Comparison of ENCODE assay signal across 7 cellular contexts in genomic region chr9:33719581-33720374, GRCh38.
DNase-seq lines count a peak whose midpoint lies in the region; ATAC-seq, FAIRE-seq and TF ChIP-seq lines count a peak whose summit lies in the region.

No MANE protein-coding gene starts in this region.

- intact Hi-C loops in pancreas (cut with DNase I) = loop anchor here in 2 of 3 donors (5.0 kb wide), 2 partner anchors 97 to 102 kb away; no protein-coding TSS in a partner anchor
- intact Hi-C loops in activated T-helper 2 cell treated with anti-CD3 and anti-CD28 coated beads, Interferon-gamma antibody, Interleukin-2, Interleukin-4, amounts not matched to agents 10 μg/mL and 5 μg/mL and 100 μg/mL, durations not matched to agents 14 hours and 24 hours and 36 hours (cut with micrococcal nuclease) = loop anchor here (10.0 kb wide), 1 partner anchor 45 kb away; no protein-coding TSS in a partner anchor

- WGBS in pancreas, 2 donors = 57 to 58% methylated on average over 19 of the region's 19 CpGs

- FAIRE-seq in pancreas (lab: Jason Lieb, UNC) = no peak

- H3K27me3 ChIP-seq in pancreas = no peaks in the 10 kb centered on the region

- no peaks in the 10 kb centered on the region for H3K36me3 Mint-ChIP-seq in endothelial cell (ENCODE audit: low read depth, unreplicated experiment)
- H3K36me3 Mint-ChIP-seq in activated T-helper 2 cell treated with anti-CD3 and anti-CD28 coated beads, Interferon-gamma antibody, Interleukin-2, Interleukin-4, amounts not matched to agents 10 μg/mL and 5 μg/mL and 100 μg/mL, durations not matched to agents 14 hours and 24 hours and 36 hours (ENCODE audit: low read depth) = no peaks in the 10 kb centered on the region

- H3K4me3 Mint-ChIP-seq in endothelial cell (ENCODE audit: unreplicated experiment) = no peak overlapping the region
- H3K4me3 Mint-ChIP-seq in activated T-helper 2 cell treated with anti-CD3 and anti-CD28 coated beads, Interferon-gamma antibody, Interleukin-2, Interleukin-4, amounts not matched to agents 10 μg/mL and 5 μg/mL and 100 μg/mL, durations not matched to agents 14 hours and 24 hours and 36 hours (ENCODE audit: low read depth) = no peak overlapping the region

- H3K9me3 ChIP-seq in pancreas = no peaks in the 10 kb centered on the region

- peak; percentile 71 for TF ChIP-seq CTCF in GM12874 (IDR thresholded peaks at IDR 0.05; ENCODE audit: insufficient read depth, low read depth, low read length)
- TF ChIP-seq CTCF in LNCAP (IDR thresholded peaks at IDR 0.05) = peak; percentile 42; the same call in 1 of the 2 replicates
- peak; percentile 53 for TF ChIP-seq CTCF in VCaP (conservative IDR thresholded peaks at IDR 0.05)
- peak; percentile 91 for TF ChIP-seq CTCF in endothelial cell (IDR thresholded peaks at IDR 0.05; ENCODE audit: unreplicated experiment)
- TF ChIP-seq CTCF in pancreas (IDR thresholded peaks at IDR 0.05) = peak; percentile 13 to 39 (median 22)

- H3K27me3 Mint-ChIP-seq in endothelial cell (ENCODE audit: unreplicated experiment) = no peaks in the 10 kb centered on the region
- peaks cover 11% of the 10 kb centered on the region for H3K27me3 Mint-ChIP-seq in activated T-helper 2 cell treated with anti-CD3 and anti-CD28 coated beads, Interferon-gamma antibody, Interleukin-2, Interleukin-4, amounts not matched to agents 10 μg/mL and 5 μg/mL and 100 μg/mL, durations not matched to agents 14 hours and 24 hours and 36 hours (ENCODE audit: low read depth)

- peaks cover 0 to 3% (median 0%) of the 10 kb centered on the region in 3 donors for H3K4me1 ChIP-seq in pancreas

- H3K27ac ChIP-seq in VCaP (no peak overlapping the region), pancreas (no peak overlapping the region)

- H3K36me3 ChIP-seq in pancreas = no peaks in the 10 kb centered on the region

- no peak overlapping the region for H3K27ac Mint-ChIP-seq in endothelial cell (ENCODE audit: unreplicated experiment)
- no peak overlapping the region for H3K27ac Mint-ChIP-seq in activated T-helper 2 cell treated with anti-CD3 and anti-CD28 coated beads, Interferon-gamma antibody, Interleukin-2, Interleukin-4, amounts not matched to agents 10 μg/mL and 5 μg/mL and 100 μg/mL, durations not matched to agents 14 hours and 24 hours and 36 hours

- ATAC-seq in pancreas (peak in 3 of 4 donors; percentile 49 to 61 (median 53)), HG02642 (IDR thresholded peaks at IDR 0.05; ENCODE audit: poor library complexity, unreplicated experiment) (no peak)

- H3K4me1 Mint-ChIP-seq in endothelial cell (ENCODE audit: unreplicated experiment) = no peaks in the 10 kb centered on the region
- H3K4me1 Mint-ChIP-seq in activated T-helper 2 cell treated with anti-CD3 and anti-CD28 coated beads, Interferon-gamma antibody, Interleukin-2, Interleukin-4, amounts not matched to agents 10 μg/mL and 5 μg/mL and 100 μg/mL, durations not matched to agents 14 hours and 24 hours and 36 hours (ENCODE audit: low read depth) = peaks cover 1% of the 10 kb centered on the region

- no peaks in the 10 kb centered on the region for H3K9me3 Mint-ChIP-seq in endothelial cell (ENCODE audit: unreplicated experiment)
- no peaks in the 10 kb centered on the region for H3K9me3 Mint-ChIP-seq in activated T-helper 2 cell treated with anti-CD3 and anti-CD28 coated beads, Interferon-gamma antibody, Interleukin-2, Interleukin-4, amounts not matched to agents 10 μg/mL and 5 μg/mL and 100 μg/mL, durations not matched to agents 14 hours and 24 hours and 36 hours

- no peak overlapping the region for H3K4me3 ChIP-seq in pancreas

- DNase-seq in endothelial cell (ENCODE audit: low spot score) (peak; percentile 50), pancreas (peak in 3 of 6 donors; percentile 22 to 61 (median 49))
- no peak for DNase-seq in activated T-helper 2 cell treated with anti-CD3 and anti-CD28 coated beads, Interferon-gamma antibody, Interleukin-2, Interleukin-4, amounts not matched to agents 10 μg/mL and 5 μg/mL and 100 μg/mL, durations not matched to agents 14 hours and 24 hours and 36 hours (ENCODE audit: low spot score)

Comparison
In these comparisons a context has a peak if more than half of its experiments do, and no peak if none do; other contexts are left out.
1. CTCF ChIP-seq: peak in every context shown above with its lines; median percentile 91 in endothelial cell; 71 in GM12874; 53 in VCaP; 42 in LNCAP; 22 in pancreas.